Comparison of ENCODE assay signal across 1 cellular context in the genomic region with DNA sequence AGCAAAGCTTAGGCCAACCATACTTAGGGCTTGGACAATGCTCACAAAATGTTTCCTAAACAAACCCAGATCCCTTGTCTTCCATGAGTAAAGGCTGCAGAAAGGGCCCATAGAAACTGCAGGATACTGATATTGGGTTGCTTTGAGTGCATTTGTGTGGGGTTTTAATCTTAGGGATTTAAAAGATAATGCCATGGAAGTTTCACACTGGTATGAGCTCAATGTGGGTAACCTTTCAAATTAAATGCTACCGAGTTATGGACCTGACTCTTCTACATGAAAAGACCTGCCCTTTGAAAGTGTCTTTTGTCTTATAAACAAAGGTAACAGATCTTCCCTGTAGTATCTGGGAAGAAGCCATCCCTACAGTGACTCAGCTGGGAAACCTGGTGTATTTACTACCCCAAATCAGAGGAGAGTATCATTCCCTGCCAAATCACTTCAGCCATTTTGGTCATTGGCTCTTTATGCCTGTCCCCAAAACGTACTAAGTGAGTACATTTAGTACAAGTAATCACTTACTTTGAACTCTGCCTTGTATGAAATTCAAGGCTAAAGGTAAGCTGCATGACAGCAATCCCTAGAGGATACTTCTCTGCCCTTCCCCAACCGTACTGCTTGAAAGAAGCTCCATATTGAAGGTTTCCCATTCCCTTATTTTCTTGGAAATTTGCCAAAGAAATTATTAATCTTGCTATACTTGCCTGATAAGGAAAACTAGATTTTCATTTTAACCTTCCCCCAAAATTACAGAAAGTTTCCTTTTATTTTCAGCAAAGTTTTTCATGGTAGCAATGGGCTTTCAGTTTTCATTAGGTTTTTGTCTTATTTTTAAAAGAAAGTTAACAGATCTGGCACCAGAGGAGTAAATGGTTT.
TF ChIP-seq lines count a peak whose summit lies in the region.

No MANE protein-coding gene starts in this region.

TF ChIP-seq in A549, 52 proteins besides CTCF, POLR2A, EP300 and RAD21 (continued from another document):
- TF ChIP-seq, protein P1, sequence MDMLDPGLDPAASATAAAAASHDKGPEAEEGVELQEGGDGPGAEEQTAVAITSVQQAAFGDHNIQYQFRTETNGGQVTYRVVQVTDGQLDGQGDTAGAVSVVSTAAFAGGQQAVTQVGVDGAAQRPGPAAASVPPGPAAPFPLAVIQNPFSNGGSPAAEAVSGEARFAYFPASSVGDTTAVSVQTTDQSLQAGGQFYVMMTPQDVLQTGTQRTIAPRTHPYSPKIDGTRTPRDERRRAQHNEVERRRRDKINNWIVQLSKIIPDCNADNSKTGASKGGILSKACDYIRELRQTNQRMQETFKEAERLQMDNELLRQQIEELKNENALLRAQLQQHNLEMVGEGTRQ (IDR thresholded peaks at IDR 0.05): no peak
- TF ChIP-seq RFX5 (IDR thresholded peaks at IDR 0.05) (no peak), NR3C1 (IDR thresholded peaks at IDR 0.05) (no peak), MYC (IDR thresholded peaks at IDR 0.05; ENCODE audit: borderline replicate concordance, low read length) (no peak), ZFP36 (IDR thresholded peaks at IDR 0.05; ENCODE audit: borderline replicate concordance, partially characterized antibody) (no peak), CEBPB (IDR thresholded peaks at IDR 0.05) (no peak), FOXS1 (CRISPR knock-in tag; IDR thresholded peaks at IDR 0.05) (peak; percentile 65; the same call in 1 of the 2 replicates), FOSL2 (IDR thresholded peaks at IDR 0.05) (no peak), FOSL2 (CRISPR knock-in tag; IDR thresholded peaks at IDR 0.05) (peak; percentile 28; the same call in 1 of the 2 replicates), KDM5A (IDR thresholded peaks at IDR 0.05) (no peak), SMC3 (IDR thresholded peaks at IDR 0.05) (no peak), KDM1A (IDR thresholded peaks at IDR 0.05; ENCODE audit: low read depth) (no peak), RARB (CRISPR knock-in tag; IDR thresholded peaks at IDR 0.05) (peak; percentile 87), HOXB5 (CRISPR knock-in tag; IDR thresholded peaks at IDR 0.05) (peak; percentile 19; the same call in 1 of the 2 replicates), PHF8 (IDR thresholded peaks at IDR 0.05; ENCODE audit: borderline replicate concordance, low read depth) (no peak), TP53 (CRISPR knock-in tag; IDR thresholded peaks at IDR 0.05) (peak; percentile 59; the same call in 1 of the 2 replicates), GATA3 (IDR thresholded peaks at IDR 0.05; ENCODE audit: borderline replicate concordance) (no peak; the same call in 1 of the 2 replicates), ZSCAN20 (CRISPR knock-in tag; IDR thresholded peaks at IDR 0.05) (peak; percentile 18; the same call in 1 of the 2 replicates), BHLHE40 (IDR thresholded peaks at IDR 0.05; ENCODE audit: low read depth, low read length) (no peak), JUNB (IDR thresholded peaks at IDR 0.05) (no peak), POLR2AphosphoS2 (conservative IDR thresholded peaks at IDR 0.05; ENCODE audit: low read length) (peak; percentile 98), TFCP2L1 (CRISPR knock-in tag; IDR thresholded peaks at IDR 0.05) (peak; percentile 40), ZC3H11A (IDR thresholded peaks at IDR 0.05) (no peak), RCOR1 (IDR thresholded peaks at IDR 0.05; ENCODE audit: low read depth, low read length) (no peak), SREBF2 (IDR thresholded peaks at IDR 0.05) (no peak), HOXB13 (CRISPR knock-in tag; IDR thresholded peaks at IDR 0.05; ENCODE audit: low read depth) (no peak), EHF (CRISPR knock-in tag; IDR thresholded peaks at IDR 0.05) (peak; percentile 58; the same call in 1 of the 2 replicates), MAFK (IDR thresholded peaks at IDR 0.05; ENCODE audit: partially characterized antibody) (no peak), NFE2L2 (conservative IDR thresholded peaks at IDR 0.05; ENCODE audit: low read length) (no peak)
- TF ChIP-seq, protein P2, sequence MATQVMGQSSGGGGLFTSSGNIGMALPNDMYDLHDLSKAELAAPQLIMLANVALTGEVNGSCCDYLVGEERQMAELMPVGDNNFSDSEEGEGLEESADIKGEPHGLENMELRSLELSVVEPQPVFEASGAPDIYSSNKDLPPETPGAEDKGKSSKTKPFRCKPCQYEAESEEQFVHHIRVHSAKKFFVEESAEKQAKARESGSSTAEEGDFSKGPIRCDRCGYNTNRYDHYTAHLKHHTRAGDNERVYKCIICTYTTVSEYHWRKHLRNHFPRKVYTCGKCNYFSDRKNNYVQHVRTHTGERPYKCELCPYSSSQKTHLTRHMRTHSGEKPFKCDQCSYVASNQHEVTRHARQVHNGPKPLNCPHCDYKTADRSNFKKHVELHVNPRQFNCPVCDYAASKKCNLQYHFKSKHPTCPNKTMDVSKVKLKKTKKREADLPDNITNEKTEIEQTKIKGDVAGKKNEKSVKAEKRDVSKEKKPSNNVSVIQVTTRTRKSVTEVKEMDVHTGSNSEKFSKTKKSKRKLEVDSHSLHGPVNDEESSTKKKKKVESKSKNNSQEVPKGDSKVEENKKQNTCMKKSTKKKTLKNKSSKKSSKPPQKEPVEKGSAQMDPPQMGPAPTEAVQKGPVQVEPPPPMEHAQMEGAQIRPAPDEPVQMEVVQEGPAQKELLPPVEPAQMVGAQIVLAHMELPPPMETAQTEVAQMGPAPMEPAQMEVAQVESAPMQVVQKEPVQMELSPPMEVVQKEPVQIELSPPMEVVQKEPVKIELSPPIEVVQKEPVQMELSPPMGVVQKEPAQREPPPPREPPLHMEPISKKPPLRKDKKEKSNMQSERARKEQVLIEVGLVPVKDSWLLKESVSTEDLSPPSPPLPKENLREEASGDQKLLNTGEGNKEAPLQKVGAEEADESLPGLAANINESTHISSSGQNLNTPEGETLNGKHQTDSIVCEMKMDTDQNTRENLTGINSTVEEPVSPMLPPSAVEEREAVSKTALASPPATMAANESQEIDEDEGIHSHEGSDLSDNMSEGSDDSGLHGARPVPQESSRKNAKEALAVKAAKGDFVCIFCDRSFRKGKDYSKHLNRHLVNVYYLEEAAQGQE (IDR thresholded peaks at IDR 0.05): peak; percentile 24; the same call in 1 of the 2 replicates
- TF ChIP-seq, protein P3, sequence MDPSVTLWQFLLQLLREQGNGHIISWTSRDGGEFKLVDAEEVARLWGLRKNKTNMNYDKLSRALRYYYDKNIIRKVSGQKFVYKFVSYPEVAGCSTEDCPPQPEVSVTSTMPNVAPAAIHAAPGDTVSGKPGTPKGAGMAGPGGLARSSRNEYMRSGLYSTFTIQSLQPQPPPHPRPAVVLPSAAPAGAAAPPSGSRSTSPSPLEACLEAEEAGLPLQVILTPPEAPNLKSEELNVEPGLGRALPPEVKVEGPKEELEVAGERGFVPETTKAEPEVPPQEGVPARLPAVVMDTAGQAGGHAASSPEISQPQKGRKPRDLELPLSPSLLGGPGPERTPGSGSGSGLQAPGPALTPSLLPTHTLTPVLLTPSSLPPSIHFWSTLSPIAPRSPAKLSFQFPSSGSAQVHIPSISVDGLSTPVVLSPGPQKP (IDR thresholded peaks at IDR 0.05; ENCODE audit: low read depth, low read length): no peak
- TF ChIP-seq, protein P4, sequence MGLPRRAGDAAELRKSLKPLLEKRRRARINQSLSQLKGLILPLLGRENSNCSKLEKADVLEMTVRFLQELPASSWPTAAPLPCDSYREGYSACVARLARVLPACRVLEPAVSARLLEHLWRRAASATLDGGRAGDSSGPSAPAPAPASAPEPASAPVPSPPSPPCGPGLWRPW (IDR thresholded peaks at IDR 0.05): no peak
- TF ChIP-seq, protein P5, sequence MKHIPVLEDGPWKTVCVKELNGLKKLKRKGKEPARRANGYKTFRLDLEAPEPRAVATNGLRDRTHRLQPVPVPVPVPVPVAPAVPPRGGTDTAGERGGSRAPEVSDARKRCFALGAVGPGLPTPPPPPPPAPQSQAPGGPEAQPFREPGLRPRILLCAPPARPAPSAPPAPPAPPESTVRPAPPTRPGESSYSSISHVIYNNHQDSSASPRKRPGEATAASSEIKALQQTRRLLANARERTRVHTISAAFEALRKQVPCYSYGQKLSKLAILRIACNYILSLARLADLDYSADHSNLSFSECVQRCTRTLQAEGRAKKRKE (CRISPR knock-in tag; IDR thresholded peaks at IDR 0.05; ENCODE audit: low read depth): peak; percentile 20; the same call in 1 of the 2 replicates
- TF ChIP-seq, protein P6, sequence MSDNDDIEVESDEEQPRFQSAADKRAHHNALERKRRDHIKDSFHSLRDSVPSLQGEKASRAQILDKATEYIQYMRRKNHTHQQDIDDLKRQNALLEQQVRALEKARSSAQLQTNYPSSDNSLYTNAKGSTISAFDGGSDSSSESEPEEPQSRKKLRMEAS (IDR thresholded peaks at IDR 0.05): no peak
